Comparison of ENCODE assay signal across 8 cellular contexts in the genomic region with DNA sequence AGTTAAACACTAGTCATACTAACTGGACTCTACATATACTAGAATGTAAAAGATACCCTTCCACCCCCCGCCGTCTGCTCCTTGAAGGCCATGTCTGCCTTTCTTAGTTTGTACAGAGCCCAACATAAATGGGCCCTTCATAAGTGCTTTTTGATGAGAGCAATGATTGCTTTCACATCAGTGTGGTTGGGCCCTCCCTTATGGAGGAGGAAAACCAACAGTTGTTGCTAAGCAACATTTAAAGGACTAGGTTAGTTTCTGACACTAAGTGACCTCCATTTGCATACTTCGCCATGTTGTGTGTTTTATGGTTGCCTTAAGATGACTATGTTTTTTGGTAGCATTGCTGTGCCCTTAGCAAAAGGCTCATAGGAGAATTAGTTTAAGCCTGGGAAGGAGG.
A peak's percentile ranks its signal among the peaks of the same experiment; 100 is the strongest.
DNase-seq lines count a peak whose midpoint lies in the region; ATAC-seq and TF ChIP-seq lines count a peak whose summit lies in the region.

No MANE protein-coding gene starts in this region.

- no peaks in the 10 kb centered on the region for H3K9me3 Mint-ChIP-seq in activated CD4-positive, alpha-beta T cell treated with anti-CD3 and anti-CD28 coated beads, Interleukin-2, amount 10 ng/mL, durations not matched to agents 24 days and 14 days
- H3K9me3 Mint-ChIP-seq in activated CD4-positive, alpha-beta memory T cell treated with anti-CD3 and anti-CD28 coated beads for 36 hours = no peaks in the 10 kb centered on the region
- H3K9me3 Mint-ChIP-seq in neural crest cell = no peaks in the 10 kb centered on the region

- intact Hi-C loops in activated CD4-positive, alpha-beta T cell treated with anti-CD3 and anti-CD28 coated beads, Interleukin-2, amount 10 ng/mL, durations not matched to agents 24 days and 14 days (cut with micrococcal nuclease) = loop anchor here (1.0 to 2.0 kb wide), 7 partner anchors 8 to 87 kb away; no protein-coding TSS in a partner anchor
- intact Hi-C loops in activated CD4-positive, alpha-beta memory T cell treated with anti-CD3 and anti-CD28 coated beads for 36 hours (cut with micrococcal nuclease) = loop anchor here (1.0 to 5.0 kb wide), 7 partner anchors 8 to 930 kb away; a partner anchor contains a TSS

- H3K27ac Mint-ChIP-seq in activated CD4-positive, alpha-beta T cell treated with anti-CD3 and anti-CD28 coated beads, Interleukin-2, amount 10 ng/mL, durations not matched to agents 24 days and 14 days = peak overlapping the region; percentile 90
- peak overlapping the region; percentile 83 for H3K27ac Mint-ChIP-seq in activated CD4-positive, alpha-beta memory T cell treated with anti-CD3 and anti-CD28 coated beads for 36 hours
- H3K27ac Mint-ChIP-seq in neural crest cell (ENCODE audit: unreplicated experiment) = peak overlapping the region; percentile 94

- TF ChIP-seq CTCF in neural crest cell (conservative IDR thresholded peaks at IDR 0.05) = no peak

- DNase-seq in activated CD4-positive, alpha-beta T cell treated with anti-CD3 and anti-CD28 coated beads, Interleukin-2, amount 10 ng/mL, durations not matched to agents 24 days and 14 days = peak; percentile 84
- DNase-seq in activated CD4-positive, alpha-beta T cell treated with anti-CD3 and anti-CD28 coated beads for 1 hour = no peak
- no peak for DNase-seq in activated CD4-positive, alpha-beta memory T cell treated with anti-CD3 and anti-CD28 coated beads for 36 hours
- DNase-seq in neural crest cell (ENCODE audit: low read depth, low spot score) (no peak), H4 (ENCODE audit: low spot score) (no peak), SW 1271 (lab: John Stamatoyannopoulos, UW) (no peak), DMS 273 treated with DMSO at 0.1 percent for 48 hours (lab: John Stamatoyannopoulos, UW) (no peak)

- CTCF ChIA-PET in activated CD4-positive, alpha-beta memory T cell treated with anti-CD3 and anti-CD28 coated beads for 36 hours (lab: Charles Lee) = interaction anchor here (0.6 to 6.1 kb wide), 13 partner anchors 8 to 104 kb away, joined by 3 to 39 read pairs (median 10); no protein-coding TSS in a partner anchor

- H3K27me3 Mint-ChIP-seq in activated CD4-positive, alpha-beta T cell treated with anti-CD3 and anti-CD28 coated beads, Interleukin-2, amount 10 ng/mL, durations not matched to agents 24 days and 14 days = no peaks in the 10 kb centered on the region
- no peaks in the 10 kb centered on the region for H3K27me3 Mint-ChIP-seq in activated CD4-positive, alpha-beta memory T cell treated with anti-CD3 and anti-CD28 coated beads for 36 hours
- H3K27me3 Mint-ChIP-seq in neural crest cell (ENCODE audit: low read depth) = no peaks in the 10 kb centered on the region

- POLR2A ChIA-PET in activated CD4-positive, alpha-beta memory T cell treated with anti-CD3 and anti-CD28 coated beads for 36 hours (lab: Charles Lee) = interaction anchor here (0.7 to 4.0 kb wide), 14 partner anchors 9 to 108 kb away, joined by 3 to 70 read pairs (median 10); no protein-coding TSS in a partner anchor

- ATAC-seq in HG03280 (IDR thresholded peaks at IDR 0.05; ENCODE audit: unreplicated experiment) = peak; percentile 65

- H3K4me1 Mint-ChIP-seq in activated CD4-positive, alpha-beta T cell treated with anti-CD3 and anti-CD28 coated beads, Interleukin-2, amount 10 ng/mL, durations not matched to agents 24 days and 14 days = peaks cover 74% of the 10 kb centered on the region
- H3K4me1 Mint-ChIP-seq in activated CD4-positive, alpha-beta memory T cell treated with anti-CD3 and anti-CD28 coated beads for 36 hours (ENCODE audit: low read depth) = peaks cover 93% of the 10 kb centered on the region
- peaks cover 91% of the 10 kb centered on the region for H3K4me1 Mint-ChIP-seq in neural crest cell

- H3K36me3 Mint-ChIP-seq in activated CD4-positive, alpha-beta T cell treated with anti-CD3 and anti-CD28 coated beads, Interleukin-2, amount 10 ng/mL, durations not matched to agents 24 days and 14 days (ENCODE audit: low read depth) = peaks cover 32% of the 10 kb centered on the region
- H3K36me3 Mint-ChIP-seq in activated CD4-positive, alpha-beta memory T cell treated with anti-CD3 and anti-CD28 coated beads for 36 hours = peaks cover 35% of the 10 kb centered on the region
- peaks cover 1% of the 10 kb centered on the region for H3K36me3 Mint-ChIP-seq in neural crest cell (ENCODE audit: low read depth)

- peak overlapping the region; percentile 80 for H3K4me3 Mint-ChIP-seq in activated CD4-positive, alpha-beta T cell treated with anti-CD3 and anti-CD28 coated beads, Interleukin-2, amount 10 ng/mL, durations not matched to agents 24 days and 14 days
- H3K4me3 Mint-ChIP-seq in activated CD4-positive, alpha-beta memory T cell treated with anti-CD3 and anti-CD28 coated beads for 36 hours = peak overlapping the region; percentile 41
- H3K4me3 Mint-ChIP-seq in neural crest cell = peak overlapping the region; percentile 32
